ENCODE assay signal across 28 cellular contexts in the genomic region with DNA sequence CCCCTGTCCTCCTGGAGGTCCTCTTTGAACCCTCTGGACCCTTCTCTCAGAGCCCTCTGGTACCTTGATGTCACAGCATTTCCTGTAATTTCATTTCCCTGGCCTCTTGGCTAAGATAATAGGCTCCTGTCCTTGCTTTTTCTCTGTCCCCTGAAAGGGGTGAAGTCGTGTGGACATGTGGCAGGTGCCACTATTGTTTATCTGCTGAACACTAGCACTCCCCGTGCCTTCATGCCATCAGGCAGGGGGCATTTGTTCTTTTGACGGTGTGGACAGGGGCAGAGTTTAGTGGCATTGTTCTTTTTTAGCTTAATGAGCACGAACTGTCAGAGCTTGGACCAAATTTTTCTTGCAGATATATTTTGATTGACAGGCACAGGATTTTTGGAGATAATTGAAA.
"Had no signal": no experiment of that assay in that cellular context is flagged by ENCODE, and none has a peak within 500 bp of the region (broad histone marks: within the 10 kb centered on the region; RNA-seq: fewer than 3 reads in every experiment).

No MANE protein-coding gene starts in this region.

- H3K27ac Mint-ChIP-seq: mesothelial cell of epicardium; natural killer cell; nephron progenitor cell; stimulated activated memory B cell treated with anti-CD40 and anti-IgM and Interleukin-4, amounts not matched to agents 10 μg/mL and 1 μg/mL and 100 μg/mL, for 72 hours; stimulated activated naive CD8-positive, alpha-beta T cell treated with anti-CD3 and anti-CD28 coated beads, Interleukin-15, amount 100 ng/mL, for 72 hours; type B pancreatic cell had no signal

- H3K27me3 ChIP-seq: left lung, pancreas, sigmoid colon, tibial nerve, vagina had no signal

- DNase-seq: hippocampal formation; kidney glomerular epithelial cell; left colon; left lung; mesendoderm; naive B cell; natural killer cell; nephron progenitor cell; nucleus accumbens; pancreas; posterior cingulate gyrus; retina; sigmoid colon; small intestine; spleen; stimulated activated CD4-positive, alpha-beta T cell treated with anti-CD3 and anti-CD28 coated beads, Interleukin-2, amount 100 ng/mL, for 48 hours; stimulated activated CD4-positive, alpha-beta T cell treated with anti-CD3 and anti-CD28 coated beads, Interleukin-4, amount 100 ng/mL, for 4 hours; stimulated activated CD8-positive, alpha-beta memory T cell treated with anti-CD3 and anti-CD28 coated beads, Interleukin-4, amount 100 ng/mL, for 48 hours; stimulated activated naive CD4-positive, alpha-beta T cell treated with Interleukin-2 at 50 U/mL for 16 hours; stimulated activated naive CD8-positive, alpha-beta T cell treated with anti-CD3 and anti-CD28 coated beads, Interleukin-15, amount 100 ng/mL, for 72 hours; substantia nigra had no signal

- ATAC-seq: left colon; left lung; natural killer cell; pancreas; stimulated activated memory B cell treated with anti-CD40 and anti-IgM and Interleukin-4, amounts not matched to agents 10 μg/mL and 1 μg/mL and 100 μg/mL, for 72 hours; stimulated activated naive CD8-positive, alpha-beta T cell treated with anti-CD3 and anti-CD28 coated beads, Interleukin-15, amount 100 ng/mL, for 72 hours had no signal

- H3K4me1 ChIP-seq: left lung, pancreas, prostate gland, sigmoid colon, spleen, vagina had no signal

- H3K9me3 ChIP-seq: left lung, pancreas, prostate gland, sigmoid colon, spleen, tibial nerve, vagina had no signal

- H3K9me3 Mint-ChIP-seq: mesothelial cell of epicardium; naive B cell; natural killer cell; nephron progenitor cell; stimulated activated memory B cell treated with anti-CD40 and anti-IgM and Interleukin-4, amounts not matched to agents 10 μg/mL and 1 μg/mL and 100 μg/mL, for 72 hours; stimulated activated naive CD8-positive, alpha-beta T cell treated with anti-CD3 and anti-CD28 coated beads, Interleukin-15, amount 100 ng/mL, for 72 hours had no signal

- H3K4me3 ChIP-seq: left lung, lung, pancreas, prostate gland, sigmoid colon, spleen, tibial nerve, vagina had no signal

- H3K36me3 Mint-ChIP-seq: mesothelial cell of epicardium; naive B cell; natural killer cell; stimulated activated memory B cell treated with anti-CD40 and anti-IgM and Interleukin-4, amounts not matched to agents 10 μg/mL and 1 μg/mL and 100 μg/mL, for 72 hours; type B pancreatic cell had no signal

- H3K27ac ChIP-seq: left lung, pancreas, prostate gland, sigmoid colon, spleen, vagina had no signal

- H3K4me3 Mint-ChIP-seq: mesothelial cell of epicardium; naive B cell; natural killer cell; nephron progenitor cell; stimulated activated memory B cell treated with anti-CD40 and anti-IgM and Interleukin-4, amounts not matched to agents 10 μg/mL and 1 μg/mL and 100 μg/mL, for 72 hours; stimulated activated naive CD8-positive, alpha-beta T cell treated with anti-CD3 and anti-CD28 coated beads, Interleukin-15, amount 100 ng/mL, for 72 hours; type B pancreatic cell had no signal

- H3K4me1 Mint-ChIP-seq: naive B cell; natural killer cell; nephron progenitor cell; stimulated activated memory B cell treated with anti-CD40 and anti-IgM and Interleukin-4, amounts not matched to agents 10 μg/mL and 1 μg/mL and 100 μg/mL, for 72 hours; stimulated activated naive CD8-positive, alpha-beta T cell treated with anti-CD3 and anti-CD28 coated beads, Interleukin-15, amount 100 ng/mL, for 72 hours had no signal
